Comparison of ENCODE assay signal across 9 cellular contexts in the genomic region with DNA sequence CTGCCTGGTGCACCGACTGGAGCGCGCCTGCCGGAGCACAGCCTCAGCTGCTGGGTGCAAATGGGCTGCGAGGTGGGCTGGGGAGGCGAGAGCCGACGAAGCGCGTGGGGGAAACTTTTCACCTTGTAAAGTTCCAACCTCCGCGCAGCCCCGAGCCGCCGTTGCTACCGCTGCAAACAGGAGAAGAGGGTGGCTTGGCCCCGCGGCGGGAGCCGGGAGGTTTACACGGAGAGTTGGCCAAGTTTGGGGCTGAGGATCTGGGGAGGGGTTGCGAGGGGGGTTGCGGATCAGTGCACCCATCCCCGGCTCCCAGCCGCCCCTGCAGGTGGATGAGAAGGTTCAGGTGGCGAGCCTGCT. TPM values are rescaled to one million over a fixed set of nuclear protein-coding genes. Genes with fewer than 3 reads are reported as not detected.
DNase-seq lines count a peak whose midpoint lies in the region; ATAC-seq, FAIRE-seq and TF ChIP-seq lines count a peak whose summit lies in the region.
"Had no signal": no experiment of that assay in that cellular context is flagged by ENCODE, and none has a peak within 500 bp of the region (broad histone marks: within the 10 kb centered on the region; RNA-seq: fewer than 3 reads in every experiment).

No MANE protein-coding gene starts in this region.

- H3K9me3 ChIP-seq in fibroblast of lung (ENCODE audit: control insufficient read depth, insufficient read depth, low read depth, low read length) (no peaks in the 10 kb centered on the region), neural progenitor cell (ENCODE audit: low read depth) (peaks cover 9% of the 10 kb centered on the region)

- peak overlapping the region; percentile 42 for H3K4me2 ChIP-seq in fibroblast of lung (ENCODE audit: extremely low read depth, insufficient read depth, low read length)
- H3K4me2 ChIP-seq in neural progenitor cell: peak overlapping the region; percentile 93

- H3K27me3 ChIP-seq in fibroblast of lung (ENCODE audit: control insufficient read depth, insufficient read depth, low read length) (no peaks in the 10 kb centered on the region), neural progenitor cell (peaks cover 30% of the 10 kb centered on the region)

- H3K4me1 ChIP-seq in fibroblast of lung (ENCODE audit: control insufficient read depth, extremely low read depth, insufficient read depth, low read length) (no peaks in the 10 kb centered on the region), neural progenitor cell (peaks cover 33% of the 10 kb centered on the region)

- DNase-seq in AG04449 (ENCODE audit: low read depth, low spot score): no peak
- peak; percentile 49 for DNase-seq in NCI-H345 treated with DMSO at 0.1 percent for 48 hours (lab: John Stamatoyannopoulos, UW; ENCODE audit: unreplicated experiment)
- DNase-seq in fibroblast of lung (ENCODE audit: low read depth in 2 of 2): no peak
- peak; percentile 51 for DNase-seq in neural progenitor cell (ENCODE audit: low spot score)
- no peak for DNase-seq in activated CD4-positive, alpha-beta T cell treated with anti-CD3 and anti-CD28 coated beads, Interleukin-2, amount 10 ng/mL, durations not matched to agents 7 days and 5 days
- DNase-seq in HTR-8/SVneo (ENCODE audit: insufficient read length, low spot score): no peak
- DNase-seq in lower leg skin (ENCODE audit: low spot score in 2 of 2): no peak

- intact Hi-C loops in lower leg skin (cut with DNase I; ENCODE audit: low total_unique reads): no loop called here

- TF ChIP-seq CTCF in AG04449 (IDR thresholded peaks at IDR 0.05; ENCODE audit: insufficient read depth, low read length, missing control alignments): no peak
- no peak for TF ChIP-seq CTCF in fibroblast of lung (conservative IDR thresholded peaks at IDR 0.05 in 1 of 2, IDR thresholded peaks at IDR 0.05 in 1 of 2; ENCODE audit: low read depth in 1 of 2, low read length in 2 of 2)
- no peak for TF ChIP-seq CTCF in neural progenitor cell (IDR thresholded peaks at IDR 0.05)
- no peak for TF ChIP-seq CTCF in lower leg skin (IDR thresholded peaks at IDR 0.05)

- CTCF ChIA-PET in AG04449 (lab: Yijun Ruan, JAX): interaction anchor here (1.0 kb wide), 1 partner anchor 121 kb away, joined by 3 read pairs; no protein-coding TSS in a partner anchor
- CTCF ChIA-PET in activated CD4-positive, alpha-beta T cell treated with anti-CD3 and anti-CD28 coated beads, Interleukin-2, amount 10 ng/mL, durations not matched to agents 7 days and 5 days (lab: Charles Lee): no interaction called here

- H4K20me1 ChIP-seq in fibroblast of lung (ENCODE audit: control insufficient read depth, extremely low read depth, insufficient read depth, low read length) (no peaks in the 10 kb centered on the region), neural progenitor cell (ENCODE audit: low read depth) (no peaks in the 10 kb centered on the region)

- H3K9ac ChIP-seq in fibroblast of lung (ENCODE audit: insufficient read depth, low read length) (peak overlapping the region; percentile 22), neural progenitor cell (no peak overlapping the region)

- peaks cover 55% of the 10 kb centered on the region for H3F3A ChIP-seq in neural progenitor cell (ENCODE audit: low read depth)

- H3K27ac ChIP-seq in fibroblast of lung (ENCODE audit: insufficient read depth, low read length): peak overlapping the region; percentile 3
- H3K27ac ChIP-seq in neural progenitor cell: no peak overlapping the region

- no peaks in the 10 kb centered on the region for H3K79me2 ChIP-seq in fibroblast of lung (ENCODE audit: control insufficient read depth, insufficient read depth, low read length)
- peaks cover 16% of the 10 kb centered on the region for H3K79me2 ChIP-seq in neural progenitor cell (ENCODE audit: low read depth)

- H3K36me3 ChIP-seq in fibroblast of lung (ENCODE audit: control insufficient read depth, insufficient read depth, low read length) (no peaks in the 10 kb centered on the region), neural progenitor cell (no peaks in the 10 kb centered on the region)

- POLR2A ChIA-PET in AG04449 (lab: Yijun Ruan, JAX): no interaction called here
- POLR2A ChIA-PET in activated CD4-positive, alpha-beta T cell treated with anti-CD3 and anti-CD28 coated beads, Interleukin-2, amount 10 ng/mL, durations not matched to agents 7 days and 5 days (lab: Charles Lee): no interaction called here

- H3K9me3 Mint-ChIP-seq in neural progenitor cell: peaks cover 7% of the 10 kb centered on the region
- no peaks in the 10 kb centered on the region for H3K9me3 Mint-ChIP-seq in activated CD4-positive, alpha-beta T cell treated with anti-CD3 and anti-CD28 coated beads, Interleukin-2, amount 10 ng/mL, durations not matched to agents 7 days and 5 days

- H3K27ac Mint-ChIP-seq in neural progenitor cell: peak overlapping the region; percentile 97
- H3K27ac Mint-ChIP-seq in activated CD4-positive, alpha-beta T cell treated with anti-CD3 and anti-CD28 coated beads, Interleukin-2, amount 10 ng/mL, durations not matched to agents 7 days and 5 days: no peak overlapping the region

- no peak for FAIRE-seq in HTR-8/SVneo (lab: Jason Lieb, UNC)
- FAIRE-seq: TTC549 had no signal

- no peak for TF ChIP-seq POLR2A in lower leg skin (IDR thresholded peaks at IDR 0.05)

- no peak for ATAC-seq in HG02798 (IDR thresholded peaks at IDR 0.05; ENCODE audit: poor library complexity, unreplicated experiment)

- H3K27me3 Mint-ChIP-seq in neural progenitor cell (ENCODE audit: insufficient read depth, low read depth): peaks cover 25% of the 10 kb centered on the region
- peaks cover 57% of the 10 kb centered on the region for H3K27me3 Mint-ChIP-seq in activated CD4-positive, alpha-beta T cell treated with anti-CD3 and anti-CD28 coated beads, Interleukin-2, amount 10 ng/mL, durations not matched to agents 7 days and 5 days

- H3K4me3 Mint-ChIP-seq in neural progenitor cell: peak overlapping the region; percentile 98
- no peak overlapping the region for H3K4me3 Mint-ChIP-seq in activated CD4-positive, alpha-beta T cell treated with anti-CD3 and anti-CD28 coated beads, Interleukin-2, amount 10 ng/mL, durations not matched to agents 7 days and 5 days

- peaks cover 50% of the 10 kb centered on the region for H3K4me1 Mint-ChIP-seq in neural progenitor cell
- H3K4me1 Mint-ChIP-seq in activated CD4-positive, alpha-beta T cell treated with anti-CD3 and anti-CD28 coated beads, Interleukin-2, amount 10 ng/mL, durations not matched to agents 7 days and 5 days: no peaks in the 10 kb centered on the region

- H2AFZ ChIP-seq in fibroblast of lung (ENCODE audit: low read length): peak overlapping the region; percentile 62
- H2AFZ ChIP-seq in neural progenitor cell (replicated peaks): peak overlapping the region; percentile 75

- WGBS in lower leg skin, 2 donors: 1% methylated on average over 21 to 26 of the region's 26 CpGs

- no peaks in the 10 kb centered on the region for H3K36me3 Mint-ChIP-seq in neural progenitor cell
- H3K36me3 Mint-ChIP-seq in activated CD4-positive, alpha-beta T cell treated with anti-CD3 and anti-CD28 coated beads, Interleukin-2, amount 10 ng/mL, durations not matched to agents 7 days and 5 days (ENCODE audit: low read depth): no peaks in the 10 kb centered on the region

- H3K4me3 ChIP-seq in AG04449 (ENCODE audit: low read depth, low read length) (peak overlapping the region; percentile 62), fibroblast of lung (replicated peaks in 1 of 4; ENCODE audit: control extremely low read depth in 1 of 4, insufficient read depth in 1 of 4, low read depth in 3 of 4, low read length in 4 of 4) (peak overlapping the region; percentile 50 to 61 (median 60)), neural progenitor cell (peak overlapping the region; percentile 63), lower leg skin (ENCODE audit: low read depth, poor library complexity, severe bottlenecking) (no peak overlapping the region)

RNA-seq across cellular contexts. Expression of a gene that starts 0.6 kb away (rescaled TPM):
- total RNA-seq in fibroblast of lung: 5.9 and 16.2 TPM in 2 replicates
- 1.9 and 3.9 TPM in 2 replicates for polyA plus RNA-seq in fibroblast of lung
- polyA plus RNA-seq in fibroblast of lung (2012): 1.9 and 3.5 TPM in 2 replicates
- 5.7 and 55.7 TPM in 2 replicates for polyA minus RNA-seq in fibroblast of lung (ENCODE audit: low replicate concordance)
- total RNA-seq in neural progenitor cell (ENCODE audit: low replicate concordance): 20.9 and 22.0 TPM in 2 replicates
- total RNA-seq in activated CD4-positive, alpha-beta T cell treated with anti-CD3 and anti-CD28 coated beads, Interleukin-2, amount 10 ng/mL, durations not matched to agents 7 days and 5 days: not detected
- total RNA-seq in lower leg skin: 1 to 10 TPM in 1 of 4 donors, under 1 TPM in 3; 0.15 to 1.2 (median 0.28) TPM

Comparison
In these comparisons a context has a peak if more than half of its experiments do, and no peak if none do; other contexts are left out.
1. DNase-seq: peak in NCI-H345 treated with DMSO at 0.1 percent for 48 hours (single experiment) and neural progenitor cell (single experiment); none in AG04449 (single experiment), fibroblast of lung (0 of 2), activated CD4-positive, alpha-beta T cell treated with anti-CD3 and anti-CD28 coated beads, Interleukin-2, amount 10 ng/mL, durations not matched to agents 7 days and 5 days (single experiment), HTR-8/SVneo (single experiment) and lower leg skin (0 of 2).